ENCODE assay signal across 1 cellular context in the genomic region with DNA sequence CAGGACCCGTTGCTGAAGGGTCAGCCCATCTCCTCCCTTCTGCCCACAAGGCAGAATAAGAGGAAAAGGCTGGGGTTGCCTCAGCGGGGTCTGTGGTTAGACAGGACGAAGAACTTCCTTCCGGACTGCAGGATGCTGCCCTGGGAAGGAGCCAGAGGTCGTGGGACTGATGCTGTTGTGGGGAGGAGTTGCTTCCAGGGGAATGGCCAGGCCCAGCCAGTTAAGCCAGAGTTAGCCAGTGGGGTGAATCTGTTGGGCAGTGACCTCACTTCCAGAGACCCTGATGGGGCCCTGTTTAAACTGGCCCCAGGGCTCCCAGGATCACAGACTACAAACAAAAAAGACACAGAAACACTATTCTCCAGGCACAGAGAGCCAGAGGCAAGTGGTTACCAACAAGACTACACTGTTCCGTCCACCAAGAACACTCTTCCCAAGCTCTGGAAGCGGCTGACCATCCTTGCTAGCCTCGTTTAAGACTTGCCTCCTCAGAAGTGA.
TF ChIP-seq lines count a peak whose summit lies in the region.

No MANE protein-coding gene starts in this region.

TF ChIP-seq in SK-N-SH treated with all-trans-retinoic acid at 6 μM for 48 hours, 23 proteins besides CTCF, POLR2A, EP300 and RAD21 (continued from another document):
- TF ChIP-seq, protein P1, sequence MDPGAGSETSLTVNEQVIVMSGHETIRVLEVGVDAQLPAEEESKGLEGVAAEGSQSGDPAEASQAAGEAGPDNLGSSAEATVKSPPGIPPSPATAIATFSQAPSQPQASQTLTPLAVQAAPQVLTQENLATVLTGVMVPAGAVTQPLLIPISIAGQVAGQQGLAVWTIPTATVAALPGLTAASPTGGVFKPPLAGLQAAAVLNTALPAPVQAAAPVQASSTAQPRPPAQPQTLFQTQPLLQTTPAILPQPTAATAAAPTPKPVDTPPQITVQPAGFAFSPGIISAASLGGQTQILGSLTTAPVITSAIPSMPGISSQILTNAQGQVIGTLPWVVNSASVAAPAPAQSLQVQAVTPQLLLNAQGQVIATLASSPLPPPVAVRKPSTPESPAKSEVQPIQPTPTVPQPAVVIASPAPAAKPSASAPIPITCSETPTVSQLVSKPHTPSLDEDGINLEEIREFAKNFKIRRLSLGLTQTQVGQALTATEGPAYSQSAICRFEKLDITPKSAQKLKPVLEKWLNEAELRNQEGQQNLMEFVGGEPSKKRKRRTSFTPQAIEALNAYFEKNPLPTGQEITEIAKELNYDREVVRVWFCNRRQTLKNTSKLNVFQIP (CRISPR knock-in tag; IDR thresholded peaks at IDR 0.05; ENCODE audit: borderline replicate concordance, low read depth) = no peak
- no peak for TF ChIP-seq TCF4 (CRISPR knock-in tag; IDR thresholded peaks at IDR 0.05; ENCODE audit: borderline replicate concordance)
- TF ChIP-seq ZNF8 (CRISPR knock-in tag; IDR thresholded peaks at IDR 0.05) = no peak
